Comparison of ENCODE assay signal across 1 cellular context in the genomic region with DNA sequence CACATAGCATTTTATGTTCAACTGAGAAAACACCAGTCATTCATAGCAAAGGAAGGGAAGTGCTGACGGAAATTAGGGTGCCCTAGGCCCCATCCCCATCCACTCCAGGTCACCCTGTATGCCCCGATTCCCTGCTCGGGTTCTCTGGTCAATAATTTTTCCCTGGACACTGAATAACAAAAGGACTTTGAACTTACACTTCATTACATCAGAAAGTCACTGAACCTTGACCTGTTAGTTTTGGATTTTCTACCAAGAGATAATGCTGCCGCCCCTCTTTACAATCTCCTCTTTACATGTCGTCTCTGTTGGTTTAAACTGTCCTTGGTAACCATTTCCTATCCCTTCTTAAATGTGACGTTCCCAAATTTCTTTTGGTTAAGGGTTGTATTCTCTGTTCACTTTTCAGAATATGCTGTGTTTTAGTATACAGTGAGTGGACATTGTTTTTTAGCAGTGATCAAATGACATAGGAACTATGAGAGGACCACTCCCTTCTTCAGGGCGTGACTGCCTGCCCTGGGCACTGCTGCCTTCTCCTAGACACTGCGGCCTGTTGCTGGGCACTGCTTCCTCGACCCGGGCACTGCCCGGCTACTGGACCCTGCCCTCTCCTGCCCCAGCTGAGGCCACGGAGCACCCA.
A peak's percentile ranks its signal among the peaks of the same experiment; 100 is the strongest.
TF ChIP-seq lines count a peak whose summit lies in the region.

No MANE protein-coding gene starts in this region.

TF ChIP-seq in HepG2, 621 proteins besides CTCF, POLR2A, EP300 and RAD21 (continued from another document and continues in another):
- no peak for TF ChIP-seq PRDM4 (CRISPR knock-in tag; IDR thresholded peaks at IDR 0.05; ENCODE audit: borderline replicate concordance)
- 0 out of 2 replicates have a peak, but pooled peaks have one; percentile 12 for TF ChIP-seq ZNF430 (CRISPR knock-in tag; IDR thresholded peaks at IDR 0.05)
- peak; percentile 90 for TF ChIP-seq KDM6A (CRISPR knock-in tag; IDR thresholded peaks at IDR 0.05; ENCODE audit: low read depth)
- peak; percentile 88 for TF ChIP-seq NR2F2 (IDR thresholded peaks at IDR 0.05; ENCODE audit: borderline replicate concordance, low read depth)
- TF ChIP-seq, protein P1, sequence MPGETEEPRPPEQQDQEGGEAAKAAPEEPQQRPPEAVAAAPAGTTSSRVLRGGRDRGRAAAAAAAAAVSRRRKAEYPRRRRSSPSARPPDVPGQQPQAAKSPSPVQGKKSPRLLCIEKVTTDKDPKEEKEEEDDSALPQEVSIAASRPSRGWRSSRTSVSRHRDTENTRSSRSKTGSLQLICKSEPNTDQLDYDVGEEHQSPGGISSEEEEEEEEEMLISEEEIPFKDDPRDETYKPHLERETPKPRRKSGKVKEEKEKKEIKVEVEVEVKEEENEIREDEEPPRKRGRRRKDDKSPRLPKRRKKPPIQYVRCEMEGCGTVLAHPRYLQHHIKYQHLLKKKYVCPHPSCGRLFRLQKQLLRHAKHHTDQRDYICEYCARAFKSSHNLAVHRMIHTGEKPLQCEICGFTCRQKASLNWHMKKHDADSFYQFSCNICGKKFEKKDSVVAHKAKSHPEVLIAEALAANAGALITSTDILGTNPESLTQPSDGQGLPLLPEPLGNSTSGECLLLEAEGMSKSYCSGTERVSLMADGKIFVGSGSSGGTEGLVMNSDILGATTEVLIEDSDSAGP (CRISPR knock-in tag; IDR thresholded peaks at IDR 0.05; ENCODE audit: borderline replicate concordance) = peak; percentile 78; the same call in 1 of the 2 replicates
- TF ChIP-seq ZFP1 (CRISPR knock-in tag; IDR thresholded peaks at IDR 0.05) = peak; percentile 65
- TF ChIP-seq ZNF646 (CRISPR knock-in tag; IDR thresholded peaks at IDR 0.05) = no peak
- TF ChIP-seq FOXJ3 (CRISPR knock-in tag; IDR thresholded peaks at IDR 0.05; ENCODE audit: borderline replicate concordance) = peak; percentile 41; the same call in 1 of the 2 replicates
- peak; percentile 95 for TF ChIP-seq PHF21A (CRISPR knock-in tag; IDR thresholded peaks at IDR 0.05)
- TF ChIP-seq JARID2 (CRISPR knock-in tag; IDR thresholded peaks at IDR 0.05; ENCODE audit: insufficient replicate concordance) = peak; percentile 31
- TF ChIP-seq BCL6 (CRISPR knock-in tag; IDR thresholded peaks at IDR 0.05) = peak; percentile 87
- peak; percentile 43; the same call in 1 of the 2 replicates for TF ChIP-seq ZBTB33 (CRISPR knock-in tag; IDR thresholded peaks at IDR 0.05)
- TF ChIP-seq AKAP8 (CRISPR knock-in tag; IDR thresholded peaks at IDR 0.05) = no peak
- TF ChIP-seq MED13 (CRISPR knock-in tag; IDR thresholded peaks at IDR 0.05) = peak; percentile 72; the same call in 1 of the 2 replicates
- TF ChIP-seq ZNF354B (CRISPR knock-in tag; IDR thresholded peaks at IDR 0.05) = 0 out of 2 replicates have a peak, but pooled peaks have one; percentile 81
- TF ChIP-seq TCF7 (IDR thresholded peaks at IDR 0.05; ENCODE audit: low read depth) = peak; percentile 56
- no peak for TF ChIP-seq TCF12 (IDR thresholded peaks at IDR 0.05)
- peak; percentile 49; the same call in 1 of the 2 replicates for TF ChIP-seq TCF12 (CRISPR knock-in tag; IDR thresholded peaks at IDR 0.05)
- no peak for TF ChIP-seq ZBTB1 (CRISPR knock-in tag; IDR thresholded peaks at IDR 0.05; ENCODE audit: borderline replicate concordance)
- TF ChIP-seq, protein P2, sequence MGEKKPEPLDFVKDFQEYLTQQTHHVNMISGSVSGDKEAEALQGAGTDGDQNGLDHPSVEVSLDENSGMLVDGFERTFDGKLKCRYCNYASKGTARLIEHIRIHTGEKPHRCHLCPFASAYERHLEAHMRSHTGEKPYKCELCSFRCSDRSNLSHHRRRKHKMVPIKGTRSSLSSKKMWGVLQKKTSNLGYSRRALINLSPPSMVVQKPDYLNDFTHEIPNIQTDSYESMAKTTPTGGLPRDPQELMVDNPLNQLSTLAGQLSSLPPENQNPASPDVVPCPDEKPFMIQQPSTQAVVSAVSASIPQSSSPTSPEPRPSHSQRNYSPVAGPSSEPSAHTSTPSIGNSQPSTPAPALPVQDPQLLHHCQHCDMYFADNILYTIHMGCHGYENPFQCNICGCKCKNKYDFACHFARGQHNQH (CRISPR knock-in tag; IDR thresholded peaks at IDR 0.05) = peak; percentile 69; the same call in 1 of the 2 replicates
- TF ChIP-seq MED8 (CRISPR knock-in tag; IDR thresholded peaks at IDR 0.05; ENCODE audit: insufficient replicate concordance) = peak; percentile 83
- TF ChIP-seq ESRRA (CRISPR knock-in tag; IDR thresholded peaks at IDR 0.05; ENCODE audit: low read depth) = peak; percentile 61
- peak; percentile 35; the same call in 1 of the 2 replicates for TF ChIP-seq ZNF224 (CRISPR knock-in tag; IDR thresholded peaks at IDR 0.05)
- TF ChIP-seq KLF6 (CRISPR knock-in tag; IDR thresholded peaks at IDR 0.05) = peak; percentile 62; the same call in 1 of the 2 replicates
- TF ChIP-seq ZNF564 (CRISPR knock-in tag; IDR thresholded peaks at IDR 0.05) = no peak
- TF ChIP-seq, protein P3, sequence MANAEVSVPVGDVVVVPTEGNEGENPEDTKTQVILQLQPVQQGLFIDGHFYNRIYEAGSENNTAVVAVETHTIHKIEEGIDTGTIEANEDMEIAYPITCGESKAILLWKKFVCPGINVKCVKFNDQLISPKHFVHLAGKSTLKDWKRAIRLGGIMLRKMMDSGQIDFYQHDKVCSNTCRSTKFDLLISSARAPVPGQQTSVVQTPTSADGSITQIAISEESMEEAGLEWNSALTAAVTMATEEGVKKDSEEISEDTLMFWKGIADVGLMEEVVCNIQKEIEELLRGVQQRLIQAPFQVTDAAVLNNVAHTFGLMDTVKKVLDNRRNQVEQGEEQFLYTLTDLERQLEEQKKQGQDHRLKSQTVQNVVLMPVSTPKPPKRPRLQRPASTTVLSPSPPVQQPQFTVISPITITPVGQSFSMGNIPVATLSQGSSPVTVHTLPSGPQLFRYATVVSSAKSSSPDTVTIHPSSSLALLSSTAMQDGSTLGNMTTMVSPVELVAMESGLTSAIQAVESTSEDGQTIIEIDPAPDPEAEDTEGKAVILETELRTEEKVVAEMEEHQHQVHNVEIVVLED (CRISPR knock-in tag; IDR thresholded peaks at IDR 0.05; ENCODE audit: borderline replicate concordance) = peak; percentile 16; the same call in 1 of the 2 replicates
- TF ChIP-seq CAMTA2 (CRISPR knock-in tag; IDR thresholded peaks at IDR 0.05; ENCODE audit: borderline replicate concordance) = no peak
- no peak for TF ChIP-seq HIVEP1 (CRISPR knock-in tag; IDR thresholded peaks at IDR 0.05)
- TF ChIP-seq TFDP2 (CRISPR knock-in tag; IDR thresholded peaks at IDR 0.05) = 0 out of 2 replicates have a peak, but pooled peaks have one; percentile 19
- TF ChIP-seq SKIL (CRISPR knock-in tag; IDR thresholded peaks at IDR 0.05; ENCODE audit: borderline replicate concordance) = peak; percentile 84
- TF ChIP-seq KMT2A (CRISPR knock-in tag; IDR thresholded peaks at IDR 0.05) = no peak
- peak; percentile 76; the same call in 1 of the 2 replicates for TF ChIP-seq KAT7 (CRISPR knock-in tag; IDR thresholded peaks at IDR 0.05; ENCODE audit: borderline replicate concordance)
